2 cellular contexts compared by ENCODE assay signal in the genomic region with DNA sequence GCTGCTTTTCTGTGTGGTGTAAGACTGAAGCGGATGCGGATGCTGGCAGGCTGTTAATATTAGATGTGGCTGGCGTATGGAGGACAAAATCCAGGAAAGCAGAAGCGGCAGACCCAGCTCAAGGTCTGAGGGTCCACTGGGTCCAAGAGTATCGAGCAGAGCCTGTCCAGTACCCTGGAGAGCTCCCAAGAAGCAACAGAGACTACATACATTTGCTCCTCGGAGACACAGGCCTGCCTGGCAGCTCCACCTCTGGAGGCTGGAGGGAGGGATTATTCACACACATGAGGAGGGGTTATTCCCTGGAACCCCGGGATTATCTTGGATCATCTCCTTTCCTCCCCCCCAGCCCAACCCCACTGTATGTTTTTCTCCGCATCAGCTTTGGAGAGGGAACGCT.
TF ChIP-seq lines count a peak whose summit lies in the region.

No MANE protein-coding gene starts in this region.

TF ChIP-seq in HEK293, 187 proteins besides CTCF, POLR2A, EP300 and RAD21 (continued from another document):
- TF ChIP-seq REST (tag by site-specific recombination; IDR thresholded peaks at IDR 0.05): peak; percentile 92
- no peak for TF ChIP-seq ZNF777 (tag by site-specific recombination; IDR thresholded peaks at IDR 0.05; ENCODE audit: borderline replicate concordance)

TF ChIP-seq in GM12878, 131 proteins besides CTCF, POLR2A, EP300 and RAD21:
- TF ChIP-seq REST (IDR thresholded peaks at IDR 0.05; ENCODE audit: low read depth, low read length): peak; percentile 76; the same call in 1 of the 2 replicates
- TF ChIP-seq TCF7 (IDR thresholded peaks at IDR 0.05; ENCODE audit: borderline replicate concordance): no peak
